1 cellular context compared by ENCODE assay signal in genomic region chr17:75876938-75877751, GRCh38.
TF ChIP-seq lines count a peak whose summit lies in the region.

No MANE protein-coding gene starts in this region.

TF ChIP-seq in IMR-90, 13 proteins besides CTCF, POLR2A, EP300 and RAD21 (continued from another document):
- peak; percentile 38; the same call in 1 of the 2 replicates for TF ChIP-seq USF2 (IDR thresholded peaks at IDR 0.05; ENCODE audit: low read depth, low read length)
- TF ChIP-seq RCOR1 (IDR thresholded peaks at IDR 0.05; ENCODE audit: insufficient replicate concordance, low read length): peak; percentile 72
- TF ChIP-seq BHLHE40 (IDR thresholded peaks at IDR 0.05; ENCODE audit: low read depth, low read length): peak; percentile 78
- no peak for TF ChIP-seq ELK1 (IDR thresholded peaks at IDR 0.05; ENCODE audit: borderline replicate concordance, low read depth, low read length)
- TF ChIP-seq NFE2L2 (IDR thresholded peaks at IDR 0.05; ENCODE audit: low read depth, low read length): 0 out of 2 replicates have a peak, but pooled peaks have one; percentile 1
- TF ChIP-seq MAFK (IDR thresholded peaks at IDR 0.05; ENCODE audit: low read depth, low read length): no peak
- peak; percentile 89 for TF ChIP-seq FOS (IDR thresholded peaks at IDR 0.05; ENCODE audit: low read depth, low read length)
- TF ChIP-seq CEBPB (IDR thresholded peaks at IDR 0.05; ENCODE audit: low read depth, low read length): no peak
